In the genomic region with DNA sequence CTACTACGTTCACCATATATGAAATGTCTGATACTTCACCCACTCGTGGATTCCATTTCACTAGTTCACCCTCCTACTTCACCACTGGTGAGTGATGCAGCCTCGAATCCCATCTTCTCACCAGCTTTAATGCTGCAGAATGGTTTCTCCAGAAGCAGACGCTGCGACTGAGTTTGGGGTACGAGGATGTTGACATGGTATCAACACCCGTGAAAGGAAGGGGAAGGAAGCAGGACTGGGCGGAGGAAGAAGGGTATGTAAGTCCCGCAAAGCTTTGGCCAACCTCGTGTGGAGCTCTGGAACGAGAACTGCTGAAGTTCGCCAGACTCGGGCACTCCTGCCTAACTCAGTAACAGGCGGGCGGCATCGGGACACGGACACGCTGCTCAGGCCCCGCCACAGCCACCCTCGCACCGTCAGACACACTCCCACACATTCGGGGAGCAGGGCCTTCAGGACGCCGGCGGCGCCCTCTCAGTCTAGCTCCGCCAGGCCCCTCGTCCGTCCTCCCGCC, we compare ENCODE assay signal across 8 cellular contexts. TPM values are rescaled to one million over a fixed set of nuclear protein-coding genes. Genes with fewer than 3 reads are reported as not detected.
DNase-seq lines count a peak whose midpoint lies in the region; ATAC-seq, FAIRE-seq and TF ChIP-seq lines count a peak whose summit lies in the region.

No MANE protein-coding gene starts in this region.

- no peak for TF ChIP-seq CTCF in A673 (conservative IDR thresholded peaks at IDR 0.05; ENCODE audit: low read depth, low read length)
- TF ChIP-seq CTCF in GM12865 (IDR thresholded peaks at IDR 0.05; ENCODE audit: insufficient read depth, low read depth, low read length, missing control alignments): no peak
- TF ChIP-seq CTCF in adrenal gland (IDR thresholded peaks at IDR 0.05): no peak
- no peak for TF ChIP-seq CTCF in psoas muscle (IDR thresholded peaks at IDR 0.05)
- TF ChIP-seq CTCF in D721Med (IDR thresholded peaks at IDR 0.05; ENCODE audit: insufficient read depth, missing control alignments): no peak

- H3K36me3 ChIP-seq in A673 (ENCODE audit: insufficient read depth, low read length, poor library complexity, severe bottlenecking): peaks cover 10% of the 10 kb centered on the region
- no peaks in the 10 kb centered on the region for H3K36me3 ChIP-seq in adrenal gland (replicated peaks in 1 of 2)
- peaks cover 0 to 7% of the 10 kb centered on the region in 2 donors for H3K36me3 ChIP-seq in psoas muscle (ENCODE audit: insufficient read depth in 1 of 2, low read depth in 1 of 2)

- no TSS peak for BruUV-seq in A673 (replicated peaks; lab: Mats Ljungman, UMichigan)

- H3K4me3 ChIP-seq in A673 (ENCODE audit: low read depth, low read length, poor library complexity, severe bottlenecking) (peak overlapping the region; percentile 97), GM12865 (ENCODE audit: low read depth, low read length) (peak overlapping the region; percentile 68), adrenal gland (peak overlapping the region in 3 of 4 donors; percentile 43 to 97 (median 71)), right cardiac atrium (ENCODE audit: low read length) (peak overlapping the region; percentile 62), psoas muscle (peak overlapping the region; percentile 92)

- intact Hi-C loops in A673 (cut with micrococcal nuclease; ENCODE audit: unreplicated experiment): no loop called here
- intact Hi-C loops in adrenal gland (cut with DNase I): no loop called here
- intact Hi-C loops in right cardiac atrium (cut with DNase I): no loop called here
- intact Hi-C loops in psoas muscle (cut with DNase I): no loop called here

- FAIRE-seq in D721Med (lab: Jason Lieb, UNC): no peak

- H3K27me3 ChIP-seq in A673 (replicated peaks; ENCODE audit: insufficient read depth, low read depth, low read length, poor library complexity) (no peaks in the 10 kb centered on the region), adrenal gland (no peaks in the 10 kb centered on the region), right cardiac atrium (ENCODE audit: control insufficient read depth, insufficient read depth) (no peaks in the 10 kb centered on the region), psoas muscle (ENCODE audit: insufficient read depth in 3 of 3, low read length in 2 of 3) (no peaks in the 10 kb centered on the region)

- peak; percentile 42 for DNase-seq in A673 (ENCODE audit: low spot score)
- DNase-seq in GM12865 (ENCODE audit: low read depth): peak; percentile 69
- DNase-seq in NOMO-1 treated with dmso at 0.1 percent for 144 hours (lab: John Stamatoyannopoulos, UW; ENCODE audit: unreplicated experiment): peak; percentile 64
- peak; percentile 44 to 79 (median 59) for DNase-seq in adrenal gland
- DNase-seq in right cardiac atrium: peak in 2 of 3 donors; percentile 49 to 79
- peak; percentile 39 to 70 for DNase-seq in psoas muscle
- no peak for DNase-seq in D721Med (ENCODE audit: insufficient read length, low spot score)

- CTCF ChIA-PET in A673 (lab: Charles Lee): no interaction called here

- peak overlapping the region; percentile 93 for H3K27ac ChIP-seq in A673 (ENCODE audit: low read depth, low read length, poor library complexity, severe bottlenecking)
- H3K27ac ChIP-seq in adrenal gland: peak overlapping the region; percentile 86 to 97 (median 91)
- peak overlapping the region; percentile 93 for H3K27ac ChIP-seq in right cardiac atrium (ENCODE audit: low read length)
- peak overlapping the region; percentile 85 for H3K27ac ChIP-seq in psoas muscle

- 1 to 4% (median 2%) methylated on average over 13 to 30 of the region's 30 CpGs for WGBS in adrenal gland, 4 donors
- WGBS in right cardiac atrium: under 1% methylated on average over 30 of the region's 30 CpGs
- WGBS in psoas muscle, 3 donors: 1 to 2% (median 1%) methylated on average over 30 of the region's 30 CpGs

- ATAC-seq in HG02884 (IDR thresholded peaks at IDR 0.05; ENCODE audit: unreplicated experiment) (peak; percentile 13), right cardiac atrium (peak; percentile 8 to 25), psoas muscle (peak; percentile 10 to 19 (median 18))

- no peaks in the 10 kb centered on the region for H3K9me3 ChIP-seq in A673 (ENCODE audit: low read depth, low read length, poor library complexity, severe bottlenecking)
- H3K9me3 ChIP-seq in adrenal gland (replicated peaks in 1 of 3): no peaks in the 10 kb centered on the region
- H3K9me3 ChIP-seq in right cardiac atrium (ENCODE audit: control insufficient read depth, low read length): no peaks in the 10 kb centered on the region
- no peaks in the 10 kb centered on the region for H3K9me3 ChIP-seq in psoas muscle

- H3K4me1 ChIP-seq in A673 (ENCODE audit: insufficient read depth, low read length, poor library complexity, severe bottlenecking) (peaks cover 29% of the 10 kb centered on the region), adrenal gland (replicated peaks in 1 of 2) (peaks cover 47 to 69% of the 10 kb centered on the region in 2 donors), right cardiac atrium (ENCODE audit: control insufficient read depth, insufficient read depth, low read length) (peaks cover 20% of the 10 kb centered on the region), psoas muscle (peaks cover 51% of the 10 kb centered on the region)

- TF ChIP-seq POLR2A in adrenal gland (IDR thresholded peaks at IDR 0.05): no peak

- POLR2A ChIA-PET in A673 (lab: Charles Lee; ENCODE audit: low non-redundant PET): no interaction called here

RNA-seq across cellular contexts. Expression of a gene that starts 0.8 kb away (rescaled TPM):
- 37.3 and 45.7 TPM in 2 replicates for total RNA-seq in A673 (2021)
- 10 to 100 TPM; 22.0 to 60.3 (median 35.4) TPM for total RNA-seq in adrenal gland
- polyA plus RNA-seq in adrenal gland: 10 to 100 TPM; 26.2 to 61.7 (median 45.5) TPM
- total RNA-seq in right cardiac atrium: 10 to 100 TPM; 36.0 to 40.6 (median 37.4) TPM
- 28.6 TPM for polyA plus RNA-seq in right cardiac atrium
- 10 to 100 TPM in 3 of 4 donors, 1 to 10 TPM in 1; 8.9 to 12.2 (median 11.7) TPM for total RNA-seq in psoas muscle
- polyA plus RNA-seq in psoas muscle: 10 to 100 TPM in 1 of 3 donors, 1 to 10 TPM in 2; 7.3 to 11.0 (median 9.2) TPM
